1 cellular context compared by ENCODE assay signal in genomic region chr12:102118874-102119273, GRCh38.
TF ChIP-seq lines count a peak whose summit lies in the region.

No MANE protein-coding gene starts in this region.

TF ChIP-seq in SK-N-SH, 30 proteins besides CTCF, POLR2A, EP300 and RAD21 (continued from another document):
- TF ChIP-seq ZBTB33 (IDR thresholded peaks at IDR 0.05; ENCODE audit: borderline replicate concordance, low read depth) (no peak), NFIC (IDR thresholded peaks at IDR 0.05; ENCODE audit: borderline replicate concordance) (no peak), USF2 (IDR thresholded peaks at IDR 0.05; ENCODE audit: borderline replicate concordance, low read depth, low read length) (no peak), RCOR1 (IDR thresholded peaks at IDR 0.05; ENCODE audit: low read length) (no peak), MXI1 (IDR thresholded peaks at IDR 0.05; ENCODE audit: low read depth, low read length) (no peak), RFX5 (IDR thresholded peaks at IDR 0.05; ENCODE audit: low read length) (no peak)
TF ChIP-seq in SK-N-SH: peak in this region for 0.
